Comparison of ENCODE assay signal across 8 cellular contexts in genomic region chr15:29103825-29104565, GRCh38.
DNase-seq lines count a peak whose midpoint lies in the region; ATAC-seq, FAIRE-seq and TF ChIP-seq lines count a peak whose summit lies in the region.

No MANE protein-coding gene starts in this region.

- peak; percentile 88 for ATAC-seq in sciatic nerve
- no peak for ATAC-seq in GM19397 (IDR thresholded peaks at IDR 0.05; ENCODE audit: unreplicated experiment)

- no peaks in the 10 kb centered on the region for H3K4me1 ChIP-seq in BE2C

- no peak for FAIRE-seq in H54 (lab: Jason Lieb, UNC)

- intact Hi-C loops in sciatic nerve (cut with DNase I) = no loop called here

- TF ChIP-seq CTCF in BE2C (IDR thresholded peaks at IDR 0.05; ENCODE audit: low read depth, low read length) = peak; percentile 87

- peak overlapping the region; percentile 59 for H3K4me3 ChIP-seq in BE2C (ENCODE audit: low read depth, low read length)

- no peak for TF ChIP-seq POLR2A in H54 (IDR thresholded peaks at IDR 0.05; ENCODE audit: low read depth, low read length)

- no peaks in the 10 kb centered on the region for H3K27me3 ChIP-seq in BE2C

- peak; percentile 90 for DNase-seq in BE2C
- DNase-seq in H54 (ENCODE audit: insufficient read length, low spot score) = peak; percentile 65
- peak; percentile 61 for DNase-seq in RPMI8226
- DNase-seq in amniotic epithelial cell (ENCODE audit: low read depth) = peak; percentile 70
- peak; percentile 92 for DNase-seq in hepatic stellate cell (ENCODE audit: low spot score)
- DNase-seq in sciatic nerve (ENCODE audit: low spot score) = peak; percentile 83
- DNase-seq in NCI-H1105 treated with DMSO at 0.1 percent for 48 hours (lab: John Stamatoyannopoulos, UW) = no peak

- peaks cover 9% of the 10 kb centered on the region for H3K36me3 ChIP-seq in BE2C

- no peaks in the 10 kb centered on the region for H3K9me3 ChIP-seq in BE2C
